ENCODE assay signal across 17 cellular contexts in the genomic region with DNA sequence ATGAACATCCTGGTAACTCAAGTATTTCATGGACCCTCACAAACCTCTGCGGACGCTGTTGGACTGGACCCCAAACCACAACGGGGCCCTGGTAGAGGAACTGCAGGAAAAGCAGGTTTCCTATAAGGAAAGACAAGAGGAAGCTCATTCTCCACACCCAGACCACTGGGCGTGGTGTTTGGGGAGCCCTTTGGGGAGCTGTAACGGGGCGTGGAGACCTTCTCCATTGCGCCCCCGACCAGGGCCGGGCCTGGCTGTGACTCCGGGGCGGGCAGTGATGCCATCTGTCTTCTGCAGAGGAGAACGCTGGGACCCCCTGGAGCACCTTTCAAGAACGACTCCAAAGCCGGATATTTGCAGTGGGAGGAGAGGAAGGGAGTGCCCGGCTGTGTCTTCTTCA. TPM values are rescaled to one million over a fixed set of nuclear protein-coding genes. Genes with fewer than 3 reads are reported as not detected.
A peak's percentile ranks its signal among the peaks of the same experiment; 100 is the strongest.
DNase-seq lines count a peak whose midpoint lies in the region; ATAC-seq and TF ChIP-seq lines count a peak whose summit lies in the region.
"Had no signal": no experiment of that assay in that cellular context is flagged by ENCODE, and none has a peak within 500 bp of the region (broad histone marks: within the 10 kb centered on the region; RNA-seq: fewer than 3 reads in every experiment).

No MANE protein-coding gene starts in this region.

- peaks cover 6% of the 10 kb centered on the region for H3K27me3 ChIP-seq in lower lobe of right lung (ENCODE audit: low read depth)

- no peak overlapping the region for H3K27ac ChIP-seq in lower lobe of right lung
- H3K27ac ChIP-seq: SK-N-MC had no signal

- H3K4me1 ChIP-seq in lower lobe of right lung, result peaks cover 18% of the 10 kb centered on the region
- H3K4me1 ChIP-seq: Caco-2 had no signal

- peak overlapping the region; percentile 6 for H3K4me3 ChIP-seq in lower lobe of right lung
- H3K4me3 ChIP-seq: GM23338, SK-N-MC had no signal

- no peaks in the 10 kb centered on the region for H3K9me3 ChIP-seq in lower lobe of right lung
- H3K9me3 ChIP-seq: Caco-2 had no signal

- DNase-seq in CMK (ENCODE audit: low read depth), result peak; percentile 56
- peak; percentile 51 for DNase-seq in GF-D8 (lab: John Stamatoyannopoulos, UW)
- peak; percentile 98 for DNase-seq in NCI-H69 (lab: John Stamatoyannopoulos, UW)
- DNase-seq in lower lobe of right lung, result no peak
- DNase-seq in stimulated activated CD4-positive, alpha-beta T cell treated with anti-CD3 and anti-CD28 coated beads, Interleukin-4, amount 100 ng/mL, for 4 hours, result no peak
- DNase-seq in COLO668 (lab: John Stamatoyannopoulos, UW; ENCODE audit: unreplicated experiment), result no peak
- DNase-seq: Caco-2, DMS53, IMR-90, NCI-H1694, NCI-H2107, NCI-H748 treated with DMSO at 0.1 percent for 48 hours had no signal

- no peak for TF ChIP-seq CTCF in lower lobe of right lung (IDR thresholded peaks at IDR 0.05)

- ATAC-seq in lower lobe of right lung (peak in 1 of 2 donors; percentile 9), GM18858 (IDR thresholded peaks at IDR 0.05; ENCODE audit: unreplicated experiment) (no peak)
- ATAC-seq: GM23338, Panc1, Right ventricle myocardium inferior had no signal

- H3K36me3 ChIP-seq in lower lobe of right lung, result no peaks in the 10 kb centered on the region

- intact Hi-C loops in lower lobe of right lung (cut with DNase I), result no loop called here

RNA-seq across cellular contexts. Expression of a gene that starts 30.0 kb away (rescaled TPM):
- total RNA-seq in lower lobe of right lung, result 83.3 TPM

RNA-seq across cellular contexts. Expression of a gene that starts 45.7 kb away (rescaled TPM):
- total RNA-seq in lower lobe of right lung, result 13.6 TPM

RNA-seq across cellular contexts. Expression of a gene that starts 59.0 kb away (rescaled TPM):
- 154 TPM for total RNA-seq in lower lobe of right lung

Comparison
In these comparisons a context has a peak if more than half of its experiments do, and no peak if none do; other contexts are left out.
1. DNase-seq: peak in CMK (single experiment), GF-D8 (single experiment) and NCI-H69 (single experiment); none in lower lobe of right lung (single experiment), stimulated activated CD4-positive, alpha-beta T cell treated with anti-CD3 and anti-CD28 coated beads, Interleukin-4, amount 100 ng/mL, for 4 hours (0 of 2) and COLO668 (single experiment).